Comparison of ENCODE assay signal across 8 cellular contexts in genomic region chr20:16575390-16576140, GRCh38. TPM values are rescaled to one million over a fixed set of nuclear protein-coding genes. Genes with fewer than 3 reads are reported as not detected.
DNase-seq lines count a peak whose midpoint lies in the region; ATAC-seq, FAIRE-seq and TF ChIP-seq lines count a peak whose summit lies in the region.

No MANE protein-coding gene starts in this region.

- peak overlapping the region; percentile 77 for H3K4me2 ChIP-seq in Karpas-422 (ENCODE audit: low read depth, low read length, poor library complexity, severe bottlenecking)

- POLR2A ChIA-PET in CD8-positive, alpha-beta memory T cell (lab: Charles Lee): no interaction called here
- POLR2A ChIA-PET in naive thymus-derived CD4-positive, alpha-beta T cell (lab: Charles Lee): interaction anchor here (1.0 to 2.8 kb wide), 2 partner anchors 154 to 1713 kb away, joined by 3 to 19 read pairs; partner anchors contain the start of genes SNRPB2 and ZNF133

- no peak for DNase-seq in CD8-positive, alpha-beta memory T cell
- no peak for DNase-seq in Karpas-422
- DNase-seq in choroid plexus epithelial cell (ENCODE audit: low read depth): no peak
- peak in 1 of 9 donors; percentile 4 for DNase-seq in naive thymus-derived CD4-positive, alpha-beta T cell
- DNase-seq in ecto neural progenitor cell (ENCODE audit: low spot score): no peak
- DNase-seq in frontal cortex (ENCODE audit: low spot score in 2 of 2): no peak
- no peak for DNase-seq in NCI-H1436 treated with DMSO at 0.1 percent for 48 hours (lab: John Stamatoyannopoulos, UW)

- no peak for FAIRE-seq in frontal cortex (lab: Jason Lieb, UNC)

- H3K27ac ChIP-seq in CD8-positive, alpha-beta memory T cell (ENCODE audit: low read depth, low read length): peak overlapping the region; percentile 40
- H3K27ac ChIP-seq in Karpas-422 (ENCODE audit: low read length): no peak overlapping the region
- H3K27ac ChIP-seq in naive thymus-derived CD4-positive, alpha-beta T cell (ENCODE audit: low read depth, low read length): peak overlapping the region; percentile 53

- TF ChIP-seq CTCF in choroid plexus epithelial cell (conservative IDR thresholded peaks at IDR 0.05; ENCODE audit: low read depth, low read length): no peak

- H3K9ac ChIP-seq in Karpas-422 (ENCODE audit: low read length): peak overlapping the region; percentile 47; the same call in 1 of the 2 replicates

- H3K9me3 ChIP-seq in CD8-positive, alpha-beta memory T cell (ENCODE audit: low read length): no peaks in the 10 kb centered on the region
- H3K9me3 ChIP-seq in Karpas-422 (ENCODE audit: low read length): no peaks in the 10 kb centered on the region
- H3K9me3 ChIP-seq in naive thymus-derived CD4-positive, alpha-beta T cell (ENCODE audit: control insufficient read depth in 2 of 3, low read length in 3 of 3): no peaks in the 10 kb centered on the region

- CTCF ChIA-PET in CD8-positive, alpha-beta memory T cell (lab: Charles Lee): no interaction called here
- CTCF ChIA-PET in naive thymus-derived CD4-positive, alpha-beta T cell (lab: Charles Lee): interaction anchor here (0.5 to 1.1 kb wide), 2 partner anchors 58 to 1014 kb away, joined by 3 to 4 read pairs; no protein-coding TSS in a partner anchor

- H3K27me3 Mint-ChIP-seq in CD8-positive, alpha-beta memory T cell: peaks cover 0 to 8% of the 10 kb centered on the region in 2 donors
- peaks cover 0 to 8% (median 0%) of the 10 kb centered on the region in 5 donors for H3K27me3 Mint-ChIP-seq in naive thymus-derived CD4-positive, alpha-beta T cell

- H3K79me2 ChIP-seq in Karpas-422 (ENCODE audit: low read length): no peaks in the 10 kb centered on the region

- H3K4me3 ChIP-seq in CD8-positive, alpha-beta memory T cell (ENCODE audit: low read length): peak overlapping the region; percentile 81
- peak overlapping the region; percentile 55; the same call in 1 of the 2 replicates for H3K4me3 ChIP-seq in Karpas-422 (ENCODE audit: low read length)
- peak overlapping the region; percentile 70 for H3K4me3 ChIP-seq in choroid plexus epithelial cell (ENCODE audit: low read depth, low read length)
- peak overlapping the region; percentile 77 for H3K4me3 ChIP-seq in naive thymus-derived CD4-positive, alpha-beta T cell (ENCODE audit: low read length)

- H3K27ac Mint-ChIP-seq in CD8-positive, alpha-beta memory T cell: peak overlapping the region in 7 of 8 donors; percentile 35 to 84 (median 61)
- H3K27ac Mint-ChIP-seq in naive thymus-derived CD4-positive, alpha-beta T cell: peak overlapping the region; percentile 61 to 90 (median 79)

- H3K36me3 ChIP-seq in CD8-positive, alpha-beta memory T cell (ENCODE audit: insufficient read depth, low read length): no peaks in the 10 kb centered on the region
- no peaks in the 10 kb centered on the region for H3K36me3 ChIP-seq in Karpas-422 (ENCODE audit: insufficient read depth, low read length)
- H3K36me3 ChIP-seq in naive thymus-derived CD4-positive, alpha-beta T cell (ENCODE audit: control insufficient read depth in 2 of 3, insufficient read depth in 3 of 3, low read length in 3 of 3): no peaks in the 10 kb centered on the region

- intact Hi-C loops in naive thymus-derived CD4-positive, alpha-beta T cell (cut with micrococcal nuclease): no loop called here

- H3K4me1 Mint-ChIP-seq in CD8-positive, alpha-beta memory T cell: peaks cover 37 to 46% (median 39%) of the 10 kb centered on the region in 3 donors
- peaks cover 14 to 50% (median 41%) of the 10 kb centered on the region in 7 donors for H3K4me1 Mint-ChIP-seq in naive thymus-derived CD4-positive, alpha-beta T cell

- H2AFZ ChIP-seq in Karpas-422 (ENCODE audit: low read length): peak overlapping the region; percentile 53; the same call in 1 of the 2 replicates

- H3K27me3 ChIP-seq in CD8-positive, alpha-beta memory T cell (ENCODE audit: insufficient read depth, low read length, poor library complexity, severe bottlenecking): no peaks in the 10 kb centered on the region
- no peaks in the 10 kb centered on the region for H3K27me3 ChIP-seq in Karpas-422 (ENCODE audit: low read length)
- no peaks in the 10 kb centered on the region for H3K27me3 ChIP-seq in naive thymus-derived CD4-positive, alpha-beta T cell (ENCODE audit: control insufficient read depth in 2 of 2, insufficient read depth in 2 of 2, low read length in 2 of 2)

- H3K4me1 ChIP-seq in CD8-positive, alpha-beta memory T cell (ENCODE audit: insufficient read depth, low read length): peaks cover 20% of the 10 kb centered on the region
- peaks cover 21% of the 10 kb centered on the region for H3K4me1 ChIP-seq in Karpas-422 (ENCODE audit: low read length)
- H3K4me1 ChIP-seq in naive thymus-derived CD4-positive, alpha-beta T cell (ENCODE audit: control insufficient read depth in 2 of 2, insufficient read depth in 2 of 2, low read length in 2 of 2): peaks cover 9 to 11% of the 10 kb centered on the region in 2 donors

- no peaks in the 10 kb centered on the region for H3K9me3 Mint-ChIP-seq in CD8-positive, alpha-beta memory T cell
- H3K9me3 Mint-ChIP-seq in naive thymus-derived CD4-positive, alpha-beta T cell: no peaks in the 10 kb centered on the region

- no peaks in the 10 kb centered on the region for H3K9me2 ChIP-seq in Karpas-422 (replicated peaks; ENCODE audit: insufficient read depth, low read length)

- peak overlapping the region; percentile 81 to 93 (median 90) for H3K4me3 Mint-ChIP-seq in CD8-positive, alpha-beta memory T cell
- H3K4me3 Mint-ChIP-seq in naive thymus-derived CD4-positive, alpha-beta T cell: peak overlapping the region; percentile 88 to 97 (median 92)

- H4K20me1 ChIP-seq in Karpas-422 (ENCODE audit: insufficient read depth, low read depth, low read length): no peaks in the 10 kb centered on the region

- H3K36me3 Mint-ChIP-seq in CD8-positive, alpha-beta memory T cell: peaks cover 0 to 1% (median 0%) of the 10 kb centered on the region in 3 donors
- peaks cover 0 to 6% (median 0%) of the 10 kb centered on the region in 5 donors for H3K36me3 Mint-ChIP-seq in naive thymus-derived CD4-positive, alpha-beta T cell

- ATAC-seq in naive thymus-derived CD4-positive, alpha-beta T cell: peak; percentile 15
- ATAC-seq in GM21737 (IDR thresholded peaks at IDR 0.05; ENCODE audit: unreplicated experiment): no peak

RNA-seq across cellular contexts. Expression of gene KIF16B, which starts 2.3 kb away (rescaled TPM):
- 1 to 10 TPM; 3.2 to 3.4 TPM for total RNA-seq in CD8-positive, alpha-beta memory T cell
- 6.0 TPM for polyA plus RNA-seq in CD8-positive, alpha-beta memory T cell
- total RNA-seq in Karpas-422 (2014; rRNA removed; shearing (Covaris generic); ENCODE audit: low replicate concordance): 6.1 and 8.4 TPM in 2 replicates
- 10 to 100 TPM in 3 of 5 experiments, 1 to 10 TPM in 2; 8.4 to 13.7 (median 11.0) TPM for total RNA-seq in naive thymus-derived CD4-positive, alpha-beta T cell
- 10 to 100 TPM in 1 of 2 donors, 1 to 10 TPM in 1; 6.0 to 10.3 TPM for polyA plus RNA-seq in naive thymus-derived CD4-positive, alpha-beta T cell
- 70.1 TPM for total RNA-seq in frontal cortex
